Comparison of ENCODE assay signal across 1 cellular context in the genomic region with DNA sequence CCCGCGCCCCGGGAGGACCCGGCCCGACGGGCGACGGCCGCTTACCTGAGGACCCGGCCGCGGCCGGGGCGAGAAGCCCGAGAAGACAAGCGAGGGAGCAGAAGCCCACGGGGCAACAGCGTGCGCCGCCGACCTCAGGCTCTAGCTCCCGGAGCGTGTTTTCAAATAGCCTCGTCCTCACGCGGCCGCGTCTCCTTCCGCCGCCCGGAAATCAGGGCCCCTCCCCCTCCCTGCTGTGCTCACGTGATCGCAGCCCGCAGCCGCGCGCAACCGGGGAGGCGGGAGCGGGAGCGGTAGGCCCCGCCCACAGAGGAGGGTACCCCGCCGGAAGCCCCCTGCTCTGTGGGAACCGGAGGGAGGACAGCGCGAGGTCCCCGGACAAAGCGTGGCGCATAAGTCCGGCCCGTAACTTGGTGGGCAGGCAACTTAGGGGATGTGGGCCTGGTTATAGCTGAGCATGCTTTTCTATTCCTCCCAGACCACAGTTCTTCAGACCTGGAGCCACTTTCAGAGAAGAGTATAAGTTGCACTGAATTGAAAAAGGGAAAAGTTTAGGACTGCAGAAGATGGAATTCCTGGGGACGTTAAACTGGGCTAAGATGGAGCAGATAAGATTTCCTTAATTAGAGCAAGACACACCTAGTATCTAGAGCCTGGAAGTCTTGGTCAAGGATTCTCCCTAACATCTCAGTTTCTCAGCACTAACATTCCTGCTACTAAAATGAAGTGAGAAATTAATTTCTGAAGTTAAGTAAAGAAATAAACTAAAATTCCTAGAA.
TF ChIP-seq lines count a peak whose summit lies in the region.

A gene (minus strand): TSS at position 216 of the 779 bp plus-strand sequence. CDS start 3,579 bp downstream, outside the sequence.

TF ChIP-seq in WTC11, 78 proteins besides CTCF, POLR2A, EP300 and RAD21 (continued from another document and continues in another):
- TF ChIP-seq, protein P1, sequence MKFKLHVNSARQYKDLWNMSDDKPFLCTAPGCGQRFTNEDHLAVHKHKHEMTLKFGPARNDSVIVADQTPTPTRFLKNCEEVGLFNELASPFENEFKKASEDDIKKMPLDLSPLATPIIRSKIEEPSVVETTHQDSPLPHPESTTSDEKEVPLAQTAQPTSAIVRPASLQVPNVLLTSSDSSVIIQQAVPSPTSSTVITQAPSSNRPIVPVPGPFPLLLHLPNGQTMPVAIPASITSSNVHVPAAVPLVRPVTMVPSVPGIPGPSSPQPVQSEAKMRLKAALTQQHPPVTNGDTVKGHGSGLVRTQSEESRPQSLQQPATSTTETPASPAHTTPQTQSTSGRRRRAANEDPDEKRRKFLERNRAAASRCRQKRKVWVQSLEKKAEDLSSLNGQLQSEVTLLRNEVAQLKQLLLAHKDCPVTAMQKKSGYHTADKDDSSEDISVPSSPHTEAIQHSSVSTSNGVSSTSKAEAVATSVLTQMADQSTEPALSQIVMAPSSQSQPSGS (CRISPR knock-in tag; IDR thresholded peaks at IDR 0.05; ENCODE audit: borderline replicate concordance, low read depth) = 0 out of 2 replicates have a peak, but pooled peaks have one; percentile 24
- peak; percentile 97 for TF ChIP-seq FOXP1 (CRISPR knock-in tag; IDR thresholded peaks at IDR 0.05; ENCODE audit: borderline replicate concordance)
- TF ChIP-seq FOXJ3 (CRISPR knock-in tag; IDR thresholded peaks at IDR 0.05; ENCODE audit: borderline replicate concordance) = 0 out of 2 replicates have a peak, but pooled peaks have one; percentile 58
- TF ChIP-seq, protein P2, sequence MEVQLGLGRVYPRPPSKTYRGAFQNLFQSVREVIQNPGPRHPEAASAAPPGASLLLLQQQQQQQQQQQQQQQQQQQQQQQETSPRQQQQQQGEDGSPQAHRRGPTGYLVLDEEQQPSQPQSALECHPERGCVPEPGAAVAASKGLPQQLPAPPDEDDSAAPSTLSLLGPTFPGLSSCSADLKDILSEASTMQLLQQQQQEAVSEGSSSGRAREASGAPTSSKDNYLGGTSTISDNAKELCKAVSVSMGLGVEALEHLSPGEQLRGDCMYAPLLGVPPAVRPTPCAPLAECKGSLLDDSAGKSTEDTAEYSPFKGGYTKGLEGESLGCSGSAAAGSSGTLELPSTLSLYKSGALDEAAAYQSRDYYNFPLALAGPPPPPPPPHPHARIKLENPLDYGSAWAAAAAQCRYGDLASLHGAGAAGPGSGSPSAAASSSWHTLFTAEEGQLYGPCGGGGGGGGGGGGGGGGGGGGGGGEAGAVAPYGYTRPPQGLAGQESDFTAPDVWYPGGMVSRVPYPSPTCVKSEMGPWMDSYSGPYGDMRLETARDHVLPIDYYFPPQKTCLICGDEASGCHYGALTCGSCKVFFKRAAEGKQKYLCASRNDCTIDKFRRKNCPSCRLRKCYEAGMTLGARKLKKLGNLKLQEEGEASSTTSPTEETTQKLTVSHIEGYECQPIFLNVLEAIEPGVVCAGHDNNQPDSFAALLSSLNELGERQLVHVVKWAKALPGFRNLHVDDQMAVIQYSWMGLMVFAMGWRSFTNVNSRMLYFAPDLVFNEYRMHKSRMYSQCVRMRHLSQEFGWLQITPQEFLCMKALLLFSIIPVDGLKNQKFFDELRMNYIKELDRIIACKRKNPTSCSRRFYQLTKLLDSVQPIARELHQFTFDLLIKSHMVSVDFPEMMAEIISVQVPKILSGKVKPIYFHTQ (CRISPR knock-in tag; IDR thresholded peaks at IDR 0.05) = no peak
- TF ChIP-seq, protein P3, sequence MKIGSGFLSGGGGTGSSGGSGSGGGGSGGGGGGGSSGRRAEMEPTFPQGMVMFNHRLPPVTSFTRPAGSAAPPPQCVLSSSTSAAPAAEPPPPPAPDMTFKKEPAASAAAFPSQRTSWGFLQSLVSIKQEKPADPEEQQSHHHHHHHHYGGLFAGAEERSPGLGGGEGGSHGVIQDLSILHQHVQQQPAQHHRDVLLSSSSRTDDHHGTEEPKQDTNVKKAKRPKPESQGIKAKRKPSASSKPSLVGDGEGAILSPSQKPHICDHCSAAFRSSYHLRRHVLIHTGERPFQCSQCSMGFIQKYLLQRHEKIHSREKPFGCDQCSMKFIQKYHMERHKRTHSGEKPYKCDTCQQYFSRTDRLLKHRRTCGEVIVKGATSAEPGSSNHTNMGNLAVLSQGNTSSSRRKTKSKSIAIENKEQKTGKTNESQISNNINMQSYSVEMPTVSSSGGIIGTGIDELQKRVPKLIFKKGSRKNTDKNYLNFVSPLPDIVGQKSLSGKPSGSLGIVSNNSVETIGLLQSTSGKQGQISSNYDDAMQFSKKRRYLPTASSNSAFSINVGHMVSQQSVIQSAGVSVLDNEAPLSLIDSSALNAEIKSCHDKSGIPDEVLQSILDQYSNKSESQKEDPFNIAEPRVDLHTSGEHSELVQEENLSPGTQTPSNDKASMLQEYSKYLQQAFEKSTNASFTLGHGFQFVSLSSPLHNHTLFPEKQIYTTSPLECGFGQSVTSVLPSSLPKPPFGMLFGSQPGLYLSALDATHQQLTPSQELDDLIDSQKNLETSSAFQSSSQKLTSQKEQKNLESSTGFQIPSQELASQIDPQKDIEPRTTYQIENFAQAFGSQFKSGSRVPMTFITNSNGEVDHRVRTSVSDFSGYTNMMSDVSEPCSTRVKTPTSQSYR (CRISPR knock-in tag; IDR thresholded peaks at IDR 0.05) = peak; percentile 96
- no peak for TF ChIP-seq HMGA2 (CRISPR knock-in tag; IDR thresholded peaks at IDR 0.05)
- TF ChIP-seq, protein P4, sequence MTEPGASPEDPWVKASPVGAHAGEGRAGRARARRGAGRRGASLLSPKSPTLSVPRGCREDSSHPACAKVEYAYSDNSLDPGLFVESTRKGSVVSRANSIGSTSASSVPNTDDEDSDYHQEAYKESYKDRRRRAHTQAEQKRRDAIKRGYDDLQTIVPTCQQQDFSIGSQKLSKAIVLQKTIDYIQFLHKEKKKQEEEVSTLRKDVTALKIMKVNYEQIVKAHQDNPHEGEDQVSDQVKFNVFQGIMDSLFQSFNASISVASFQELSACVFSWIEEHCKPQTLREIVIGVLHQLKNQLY (CRISPR knock-in tag; IDR thresholded peaks at IDR 0.05) = no peak
- no peak for TF ChIP-seq PRRX2 (CRISPR knock-in tag; IDR thresholded peaks at IDR 0.05)
- TF ChIP-seq, protein P5, sequence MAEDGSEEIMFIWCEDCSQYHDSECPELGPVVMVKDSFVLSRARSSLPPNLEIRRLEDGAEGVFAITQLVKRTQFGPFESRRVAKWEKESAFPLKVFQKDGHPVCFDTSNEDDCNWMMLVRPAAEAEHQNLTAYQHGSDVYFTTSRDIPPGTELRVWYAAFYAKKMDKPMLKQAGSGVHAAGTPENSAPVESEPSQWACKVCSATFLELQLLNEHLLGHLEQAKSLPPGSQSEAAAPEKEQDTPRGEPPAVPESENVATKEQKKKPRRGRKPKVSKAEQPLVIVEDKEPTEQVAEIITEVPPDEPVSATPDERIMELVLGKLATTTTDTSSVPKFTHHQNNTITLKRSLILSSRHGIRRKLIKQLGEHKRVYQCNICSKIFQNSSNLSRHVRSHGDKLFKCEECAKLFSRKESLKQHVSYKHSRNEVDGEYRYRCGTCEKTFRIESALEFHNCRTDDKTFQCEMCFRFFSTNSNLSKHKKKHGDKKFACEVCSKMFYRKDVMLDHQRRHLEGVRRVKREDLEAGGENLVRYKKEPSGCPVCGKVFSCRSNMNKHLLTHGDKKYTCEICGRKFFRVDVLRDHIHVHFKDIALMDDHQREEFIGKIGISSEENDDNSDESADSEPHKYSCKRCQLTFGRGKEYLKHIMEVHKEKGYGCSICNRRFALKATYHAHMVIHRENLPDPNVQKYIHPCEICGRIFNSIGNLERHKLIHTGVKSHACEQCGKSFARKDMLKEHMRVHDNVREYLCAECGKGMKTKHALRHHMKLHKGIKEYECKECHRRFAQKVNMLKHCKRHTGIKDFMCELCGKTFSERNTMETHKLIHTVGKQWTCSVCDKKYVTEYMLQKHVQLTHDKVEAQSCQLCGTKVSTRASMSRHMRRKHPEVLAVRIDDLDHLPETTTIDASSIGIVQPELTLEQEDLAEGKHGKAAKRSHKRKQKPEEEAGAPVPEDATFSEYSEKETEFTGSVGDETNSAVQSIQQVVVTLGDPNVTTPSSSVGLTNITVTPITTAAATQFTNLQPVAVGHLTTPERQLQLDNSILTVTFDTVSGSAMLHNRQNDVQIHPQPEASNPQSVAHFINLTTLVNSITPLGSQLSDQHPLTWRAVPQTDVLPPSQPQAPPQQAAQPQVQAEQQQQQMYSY (CRISPR knock-in tag; IDR thresholded peaks at IDR 0.05) = no peak
- TF ChIP-seq, protein P6, sequence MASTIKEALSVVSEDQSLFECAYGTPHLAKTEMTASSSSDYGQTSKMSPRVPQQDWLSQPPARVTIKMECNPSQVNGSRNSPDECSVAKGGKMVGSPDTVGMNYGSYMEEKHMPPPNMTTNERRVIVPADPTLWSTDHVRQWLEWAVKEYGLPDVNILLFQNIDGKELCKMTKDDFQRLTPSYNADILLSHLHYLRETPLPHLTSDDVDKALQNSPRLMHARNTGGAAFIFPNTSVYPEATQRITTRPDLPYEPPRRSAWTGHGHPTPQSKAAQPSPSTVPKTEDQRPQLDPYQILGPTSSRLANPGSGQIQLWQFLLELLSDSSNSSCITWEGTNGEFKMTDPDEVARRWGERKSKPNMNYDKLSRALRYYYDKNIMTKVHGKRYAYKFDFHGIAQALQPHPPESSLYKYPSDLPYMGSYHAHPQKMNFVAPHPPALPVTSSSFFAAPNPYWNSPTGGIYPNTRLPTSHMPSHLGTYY (CRISPR knock-in tag; IDR thresholded peaks at IDR 0.05) = no peak
- peak; percentile 97 for TF ChIP-seq FOXK1 (CRISPR knock-in tag; IDR thresholded peaks at IDR 0.05)
- no peak for TF ChIP-seq NR1H2 (CRISPR knock-in tag; IDR thresholded peaks at IDR 0.05)
- TF ChIP-seq, protein P7, sequence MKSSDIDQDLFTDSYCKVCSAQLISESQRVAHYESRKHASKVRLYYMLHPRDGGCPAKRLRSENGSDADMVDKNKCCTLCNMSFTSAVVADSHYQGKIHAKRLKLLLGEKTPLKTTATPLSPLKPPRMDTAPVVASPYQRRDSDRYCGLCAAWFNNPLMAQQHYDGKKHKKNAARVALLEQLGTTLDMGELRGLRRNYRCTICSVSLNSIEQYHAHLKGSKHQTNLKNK (CRISPR knock-in tag; IDR thresholded peaks at IDR 0.05) = no peak
- 0 out of 2 replicates have a peak, but pooled peaks have one; percentile 25 for TF ChIP-seq ZNF317 (CRISPR knock-in tag; IDR thresholded peaks at IDR 0.05; ENCODE audit: borderline replicate concordance, low read depth)
- TF ChIP-seq, protein P8, sequence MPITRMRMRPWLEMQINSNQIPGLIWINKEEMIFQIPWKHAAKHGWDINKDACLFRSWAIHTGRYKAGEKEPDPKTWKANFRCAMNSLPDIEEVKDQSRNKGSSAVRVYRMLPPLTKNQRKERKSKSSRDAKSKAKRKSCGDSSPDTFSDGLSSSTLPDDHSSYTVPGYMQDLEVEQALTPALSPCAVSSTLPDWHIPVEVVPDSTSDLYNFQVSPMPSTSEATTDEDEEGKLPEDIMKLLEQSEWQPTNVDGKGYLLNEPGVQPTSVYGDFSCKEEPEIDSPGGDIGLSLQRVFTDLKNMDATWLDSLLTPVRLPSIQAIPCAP (CRISPR knock-in tag; IDR thresholded peaks at IDR 0.05) = no peak; the same call in 1 of the 2 replicates
- TF ChIP-seq, protein P9, sequence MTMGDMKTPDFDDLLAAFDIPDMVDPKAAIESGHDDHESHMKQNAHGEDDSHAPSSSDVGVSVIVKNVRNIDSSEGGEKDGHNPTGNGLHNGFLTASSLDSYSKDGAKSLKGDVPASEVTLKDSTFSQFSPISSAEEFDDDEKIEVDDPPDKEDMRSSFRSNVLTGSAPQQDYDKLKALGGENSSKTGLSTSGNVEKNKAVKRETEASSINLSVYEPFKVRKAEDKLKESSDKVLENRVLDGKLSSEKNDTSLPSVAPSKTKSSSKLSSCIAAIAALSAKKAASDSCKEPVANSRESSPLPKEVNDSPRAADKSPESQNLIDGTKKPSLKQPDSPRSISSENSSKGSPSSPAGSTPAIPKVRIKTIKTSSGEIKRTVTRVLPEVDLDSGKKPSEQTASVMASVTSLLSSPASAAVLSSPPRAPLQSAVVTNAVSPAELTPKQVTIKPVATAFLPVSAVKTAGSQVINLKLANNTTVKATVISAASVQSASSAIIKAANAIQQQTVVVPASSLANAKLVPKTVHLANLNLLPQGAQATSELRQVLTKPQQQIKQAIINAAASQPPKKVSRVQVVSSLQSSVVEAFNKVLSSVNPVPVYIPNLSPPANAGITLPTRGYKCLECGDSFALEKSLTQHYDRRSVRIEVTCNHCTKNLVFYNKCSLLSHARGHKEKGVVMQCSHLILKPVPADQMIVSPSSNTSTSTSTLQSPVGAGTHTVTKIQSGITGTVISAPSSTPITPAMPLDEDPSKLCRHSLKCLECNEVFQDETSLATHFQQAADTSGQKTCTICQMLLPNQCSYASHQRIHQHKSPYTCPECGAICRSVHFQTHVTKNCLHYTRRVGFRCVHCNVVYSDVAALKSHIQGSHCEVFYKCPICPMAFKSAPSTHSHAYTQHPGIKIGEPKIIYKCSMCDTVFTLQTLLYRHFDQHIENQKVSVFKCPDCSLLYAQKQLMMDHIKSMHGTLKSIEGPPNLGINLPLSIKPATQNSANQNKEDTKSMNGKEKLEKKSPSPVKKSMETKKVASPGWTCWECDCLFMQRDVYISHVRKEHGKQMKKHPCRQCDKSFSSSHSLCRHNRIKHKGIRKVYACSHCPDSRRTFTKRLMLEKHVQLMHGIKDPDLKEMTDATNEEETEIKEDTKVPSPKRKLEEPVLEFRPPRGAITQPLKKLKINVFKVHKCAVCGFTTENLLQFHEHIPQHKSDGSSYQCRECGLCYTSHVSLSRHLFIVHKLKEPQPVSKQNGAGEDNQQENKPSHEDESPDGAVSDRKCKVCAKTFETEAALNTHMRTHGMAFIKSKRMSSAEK (CRISPR knock-in tag; IDR thresholded peaks at IDR 0.05; ENCODE audit: borderline replicate concordance) = no peak
- no peak for TF ChIP-seq EMX1 (CRISPR knock-in tag; IDR thresholded peaks at IDR 0.05)
- TF ChIP-seq, protein P10, sequence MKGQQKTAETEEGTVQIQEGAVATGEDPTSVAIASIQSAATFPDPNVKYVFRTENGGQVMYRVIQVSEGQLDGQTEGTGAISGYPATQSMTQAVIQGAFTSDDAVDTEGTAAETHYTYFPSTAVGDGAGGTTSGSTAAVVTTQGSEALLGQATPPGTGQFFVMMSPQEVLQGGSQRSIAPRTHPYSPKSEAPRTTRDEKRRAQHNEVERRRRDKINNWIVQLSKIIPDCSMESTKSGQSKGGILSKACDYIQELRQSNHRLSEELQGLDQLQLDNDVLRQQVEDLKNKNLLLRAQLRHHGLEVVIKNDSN (CRISPR knock-in tag; IDR thresholded peaks at IDR 0.05) = peak; percentile 99
- peak; percentile 94 for TF ChIP-seq SMAD3 (CRISPR knock-in tag; IDR thresholded peaks at IDR 0.05; ENCODE audit: borderline replicate concordance)
- peak; percentile 80; the same call in 1 of the 2 replicates for TF ChIP-seq RELA (CRISPR knock-in tag; IDR thresholded peaks at IDR 0.05; ENCODE audit: borderline replicate concordance)
- TF ChIP-seq, protein P11, sequence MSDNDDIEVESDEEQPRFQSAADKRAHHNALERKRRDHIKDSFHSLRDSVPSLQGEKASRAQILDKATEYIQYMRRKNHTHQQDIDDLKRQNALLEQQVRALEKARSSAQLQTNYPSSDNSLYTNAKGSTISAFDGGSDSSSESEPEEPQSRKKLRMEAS (CRISPR knock-in tag; IDR thresholded peaks at IDR 0.05) = peak; percentile 97
- TF ChIP-seq ZNF232 (CRISPR knock-in tag; IDR thresholded peaks at IDR 0.05) = peak; percentile 90; the same call in 1 of the 2 replicates
- peak; percentile 91 for TF ChIP-seq ESRRA (CRISPR knock-in tag; IDR thresholded peaks at IDR 0.05; ENCODE audit: borderline replicate concordance)
- TF ChIP-seq GABPB1 (CRISPR knock-in tag; IDR thresholded peaks at IDR 0.05) = peak; percentile 83
- TF ChIP-seq TCF7 (CRISPR knock-in tag; IDR thresholded peaks at IDR 0.05; ENCODE audit: low read depth) = no peak
- TF ChIP-seq, protein P12, sequence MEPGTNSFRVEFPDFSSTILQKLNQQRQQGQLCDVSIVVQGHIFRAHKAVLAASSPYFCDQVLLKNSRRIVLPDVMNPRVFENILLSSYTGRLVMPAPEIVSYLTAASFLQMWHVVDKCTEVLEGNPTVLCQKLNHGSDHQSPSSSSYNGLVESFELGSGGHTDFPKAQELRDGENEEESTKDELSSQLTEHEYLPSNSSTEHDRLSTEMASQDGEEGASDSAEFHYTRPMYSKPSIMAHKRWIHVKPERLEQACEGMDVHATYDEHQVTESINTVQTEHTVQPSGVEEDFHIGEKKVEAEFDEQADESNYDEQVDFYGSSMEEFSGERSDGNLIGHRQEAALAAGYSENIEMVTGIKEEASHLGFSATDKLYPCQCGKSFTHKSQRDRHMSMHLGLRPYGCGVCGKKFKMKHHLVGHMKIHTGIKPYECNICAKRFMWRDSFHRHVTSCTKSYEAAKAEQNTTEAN (CRISPR knock-in tag; IDR thresholded peaks at IDR 0.05) = peak; percentile 84; the same call in 1 of the 2 replicates
